In genomic region chr19:44025217-44025936, GRCh38 we compare ENCODE assay signal across 8 cellular contexts. TPM values are rescaled to one million over a fixed set of nuclear protein-coding genes. Genes with fewer than 3 reads are reported as not detected.
A peak's percentile ranks its signal among the peaks of the same experiment; 100 is the strongest.
DNase-seq lines count a peak whose midpoint lies in the region; ATAC-seq and TF ChIP-seq lines count a peak whose summit lies in the region.

Gene ZNF222, plus strand, starts transcription at chr19:44025379. Its CDS starts 58 bp downstream, at chr19:44025437.

- no peaks in the 10 kb centered on the region for H3K9me2 ChIP-seq in DOHH2 (replicated peaks; ENCODE audit: control insufficient read depth, low read length)
- H3K9me2 ChIP-seq in GM23248 (ENCODE audit: insufficient read depth), result no peaks in the 10 kb centered on the region
- H3K9me2 ChIP-seq in MM.1S (replicated peaks; ENCODE audit: insufficient read depth, low read length), result no peaks in the 10 kb centered on the region

- peak within 1 kb of the TSS; percentile 98 for H3K4me3 Mint-ChIP-seq in activated naive CD8-positive, alpha-beta T cell treated with anti-CD3 and anti-CD28 coated beads for 36 hours
- H3K4me3 Mint-ChIP-seq in osteocyte (ENCODE audit: unreplicated experiment), result peak within 1 kb of the TSS; percentile 97

- no peaks in the 10 kb centered on the region for H3K79me2 ChIP-seq in DOHH2 (ENCODE audit: control insufficient read depth, low read length)
- H3K79me2 ChIP-seq in GM23248 (ENCODE audit: insufficient read depth), result peaks cover 12% of the 10 kb centered on the region
- no peaks in the 10 kb centered on the region for H3K79me2 ChIP-seq in MM.1S (ENCODE audit: low read length)

- H3K4me1 ChIP-seq in DOHH2 (ENCODE audit: control insufficient read depth, low read length) (peaks cover 9% of the 10 kb centered on the region; the same call in 1 of the 2 replicates), GM23248 (ENCODE audit: insufficient read depth) (peaks cover 5% of the 10 kb centered on the region; the same call in 1 of the 2 replicates), MM.1S (ENCODE audit: low read length) (no peaks in the 10 kb centered on the region), thoracic aorta (ENCODE audit: control insufficient read depth in 1 of 2, low read depth in 2 of 2) (peaks cover 5% of the 10 kb centered on the region in 2 donors)

- H4K20me1 ChIP-seq in DOHH2 (ENCODE audit: control insufficient read depth, insufficient read depth, low read depth, low read length), result no peaks in the 10 kb centered on the region
- H4K20me1 ChIP-seq in GM23248 (ENCODE audit: insufficient read depth), result no peaks in the 10 kb centered on the region
- H4K20me1 ChIP-seq in MM.1S (ENCODE audit: insufficient read depth, low read length), result no peaks in the 10 kb centered on the region

- TF ChIP-seq CTCF in DOHH2 (IDR thresholded peaks at IDR 0.05; ENCODE audit: low read depth, low read length, poor library complexity, severe bottlenecking) (no peak), MM.1S (IDR thresholded peaks at IDR 0.05; ENCODE audit: low read length) (no peak), osteocyte (IDR thresholded peaks at IDR 0.05) (no peak), thoracic aorta (IDR thresholded peaks at IDR 0.05) (no peak)

- peak within 1 kb of the TSS; percentile 94 for H3K27ac Mint-ChIP-seq in activated naive CD8-positive, alpha-beta T cell treated with anti-CD3 and anti-CD28 coated beads for 36 hours
- peak within 1 kb of the TSS; percentile 97 for H3K27ac Mint-ChIP-seq in osteocyte (ENCODE audit: unreplicated experiment)

- peaks cover 13% of the 10 kb centered on the region for H3K4me1 Mint-ChIP-seq in activated naive CD8-positive, alpha-beta T cell treated with anti-CD3 and anti-CD28 coated beads for 36 hours
- H3K4me1 Mint-ChIP-seq in osteocyte (ENCODE audit: unreplicated experiment), result peaks cover 17% of the 10 kb centered on the region

- DNase-seq in GM23248 (peak; percentile 96), MM.1S (peak; percentile 83), head of caudate nucleus (peak; percentile 77 to 96 (median 89)), osteocyte (ENCODE audit: extremely low spot score, unreplicated experiment) (peak; percentile 89), thoracic aorta (ENCODE audit: low spot score) (peak; percentile 67)
- peak; percentile 78 for DNase-seq in activated naive CD8-positive, alpha-beta T cell treated with anti-CD3 and anti-CD28 coated beads for 36 hours

- peak within 1 kb of the TSS; percentile 99 for H2AFZ ChIP-seq in GM23248
- H2AFZ ChIP-seq in MM.1S (ENCODE audit: low read length), result peak within 1 kb of the TSS; percentile 95

- H3K4me2 ChIP-seq in DOHH2 (ENCODE audit: low read length) (peak within 1 kb of the TSS; percentile 66), GM23248 (ENCODE audit: unreplicated experiment) (peak within 1 kb of the TSS; percentile 85), MM.1S (ENCODE audit: low read depth, low read length) (peak within 1 kb of the TSS; percentile 53)

- peaks cover 15% of the 10 kb centered on the region for H3K9me3 ChIP-seq in DOHH2 (ENCODE audit: control insufficient read depth, insufficient read depth, low read length)
- H3K9me3 ChIP-seq in GM23248 (ENCODE audit: low read depth), result peaks cover 3% of the 10 kb centered on the region
- no peaks in the 10 kb centered on the region for H3K9me3 ChIP-seq in MM.1S (replicated peaks; ENCODE audit: insufficient read depth, low read length)
- peaks cover 17% of the 10 kb centered on the region for H3K9me3 ChIP-seq in thoracic aorta

- peaks cover 53% of the 10 kb centered on the region for H3K36me3 Mint-ChIP-seq in activated naive CD8-positive, alpha-beta T cell treated with anti-CD3 and anti-CD28 coated beads for 36 hours
- peaks cover 43% of the 10 kb centered on the region for H3K36me3 Mint-ChIP-seq in osteocyte (ENCODE audit: unreplicated experiment)

- ATAC-seq in SK-N-SH treated with all-trans-retinoic acid at 6 μM for 48 hours (peak; percentile 100), thoracic aorta (ENCODE audit: insufficient number of reproducible peaks, low FRiP score, low read depth) (peak; percentile 60)

- H3K27me3 Mint-ChIP-seq in activated naive CD8-positive, alpha-beta T cell treated with anti-CD3 and anti-CD28 coated beads for 36 hours, result no peaks in the 10 kb centered on the region
- H3K27me3 Mint-ChIP-seq in osteocyte (ENCODE audit: unreplicated experiment), result peaks cover 15% of the 10 kb centered on the region

- H3K27me3 ChIP-seq in DOHH2 (ENCODE audit: control insufficient read depth, low read length), result no peaks in the 10 kb centered on the region
- no peaks in the 10 kb centered on the region for H3K27me3 ChIP-seq in GM23248 (replicated peaks; ENCODE audit: insufficient read depth)
- no peaks in the 10 kb centered on the region for H3K27me3 ChIP-seq in MM.1S (replicated peaks; ENCODE audit: insufficient read depth, low read length)
- H3K27me3 ChIP-seq in thoracic aorta (replicated peaks; ENCODE audit: insufficient read depth), result no peaks in the 10 kb centered on the region

- peaks cover 37% of the 10 kb centered on the region for H3K9me3 Mint-ChIP-seq in activated naive CD8-positive, alpha-beta T cell treated with anti-CD3 and anti-CD28 coated beads for 36 hours
- H3K9me3 Mint-ChIP-seq in osteocyte (ENCODE audit: unreplicated experiment), result peaks cover 42% of the 10 kb centered on the region

- H3K9ac ChIP-seq in GM23248 (peak within 1 kb of the TSS; percentile 94), MM.1S (ENCODE audit: low read length) (peak within 1 kb of the TSS; percentile 33; the same call in 1 of the 2 replicates)

- H3F3A ChIP-seq in DOHH2 (ENCODE audit: control insufficient read depth, insufficient read depth) (no peaks in the 10 kb centered on the region), GM23248 (ENCODE audit: insufficient read depth) (no peaks in the 10 kb centered on the region), MM.1S (ENCODE audit: insufficient read depth, low read length) (no peaks in the 10 kb centered on the region)

- no peaks in the 10 kb centered on the region for H3K36me3 ChIP-seq in DOHH2 (ENCODE audit: control insufficient read depth, low read length)
- peaks cover 24% of the 10 kb centered on the region for H3K36me3 ChIP-seq in GM23248 (ENCODE audit: low read depth)
- H3K36me3 ChIP-seq in MM.1S (replicated peaks; ENCODE audit: insufficient read depth, low read length), result no peaks in the 10 kb centered on the region
- peaks cover 33% of the 10 kb centered on the region for H3K36me3 ChIP-seq in thoracic aorta

- no peak within 1 kb of the TSS for H3K27ac ChIP-seq in DOHH2 (ENCODE audit: low read depth, low read length)
- H3K27ac ChIP-seq in GM23248, result peak within 1 kb of the TSS; percentile 50
- no peak within 1 kb of the TSS for H3K27ac ChIP-seq in MM.1S (ENCODE audit: low read length)
- peak within 1 kb of the TSS; percentile 2 to 42 for H3K27ac ChIP-seq in thoracic aorta

- WGBS in GM23248 (ENCODE audit: low coverage in 1 of 2, low lambda C conversion rate in 2 of 2, missing lambda C conversion rate in 2 of 2), 2 experiments, result 2% methylated on average over 37 of the region's 37 CpGs

- intact Hi-C loops in head of caudate nucleus (cut with DNase I), result no loop called here

- in situ Hi-C loops in GM23248 (cut with MboI), result no loop called here

- peak within 1 kb of the TSS; percentile 68 for H3K4me3 ChIP-seq in DOHH2 (ENCODE audit: low read length)
- peak within 1 kb of the TSS; percentile 100 for H3K4me3 ChIP-seq in GM23248
- peak within 1 kb of the TSS; percentile 77 for H3K4me3 ChIP-seq in MM.1S (ENCODE audit: low read length)
- H3K4me3 ChIP-seq in thoracic aorta, result peak within 1 kb of the TSS; percentile 79

TF ChIP-seq in SK-N-SH treated with all-trans-retinoic acid at 6 μM for 48 hours, 23 proteins besides CTCF, POLR2A, EP300 and RAD21 (continues in another document):
- TF ChIP-seq CREB5 (CRISPR knock-in tag; IDR thresholded peaks at IDR 0.05; ENCODE audit: low read depth), result no peak
- no peak for TF ChIP-seq TOX (CRISPR knock-in tag; IDR thresholded peaks at IDR 0.05; ENCODE audit: borderline replicate concordance)
- TF ChIP-seq ZC3H10 (CRISPR knock-in tag; IDR thresholded peaks at IDR 0.05), result no peak
- no peak for TF ChIP-seq POU6F1 (CRISPR knock-in tag; IDR thresholded peaks at IDR 0.05; ENCODE audit: borderline replicate concordance, low read depth)
- TF ChIP-seq RARB (CRISPR knock-in tag; IDR thresholded peaks at IDR 0.05), result no peak
- no peak for TF ChIP-seq CSDC2 (CRISPR knock-in tag; IDR thresholded peaks at IDR 0.05)

RNA-seq across cellular contexts. Expression of gene ZNF222, which starts in this region (rescaled TPM):
- 2.5 and 6.6 TPM in 2 replicates for total RNA-seq in GM23248 (2014; rRNA removed; shearing (Covaris generic))
- 3.1 and 3.2 TPM in 2 replicates for polyA plus RNA-seq in GM23248 (2016; fragmentation: Nextera tagmentation; extraction: Ambion mirVana)
- total RNA-seq in activated naive CD8-positive, alpha-beta T cell treated with anti-CD3 and anti-CD28 coated beads for 36 hours, result 1 to 10 TPM; 2.5 to 3.5 TPM
- total RNA-seq in osteocyte (6.1 and 6.5 TPM in 2 replicates), thoracic aorta (1 to 10 TPM; 1.8 to 4.7 TPM)

Comparison
In these comparisons a context has a peak if more than half of its experiments do, and no peak if none do; other contexts are left out.
1. H3K27ac ChIP-seq: peak in GM23248 (single experiment) and thoracic aorta (2 of 2); none in DOHH2 (single experiment) and MM.1S (single experiment).
2. Peak in every context shown above with its lines, with median percentiles within 50 percentile points of each other: H3K4me2 ChIP-seq, H3K4me3 ChIP-seq and DNase-seq.